Comparison of ENCODE assay signal across 12 cellular contexts in genomic region chr5:88878976-88879375, GRCh38. TPM values are rescaled to one million over a fixed set of nuclear protein-coding genes. Genes with fewer than 3 reads are reported as not detected.
DNase-seq lines count a peak whose midpoint lies in the region; ATAC-seq, FAIRE-seq and TF ChIP-seq lines count a peak whose summit lies in the region.
"Had no signal": no experiment of that assay in that cellular context is flagged by ENCODE, and none has a peak within 500 bp of the region (broad histone marks: within the 10 kb centered on the region; RNA-seq: fewer than 3 reads in every experiment).

No MANE protein-coding gene starts in this region.

- H3K79me2 ChIP-seq in K562 (ENCODE audit: control insufficient read depth, insufficient read depth, low read length), result peaks cover 95% of the 10 kb centered on the region

- H3K4me3 ChIP-seq in K562, result no peak overlapping the region
- H3K4me3 ChIP-seq: neural progenitor cell had no signal

- H3K27ac ChIP-seq in K562 (ENCODE audit: extremely low read depth, low read depth, low read length), result no peak overlapping the region
- H3K27ac ChIP-seq: neural progenitor cell had no signal

- no peaks in the 10 kb centered on the region for H3K36me3 Mint-ChIP-seq in neural crest cell (ENCODE audit: low read depth)
- H3K36me3 Mint-ChIP-seq: neural progenitor cell had no signal

- CTCF ChIA-PET in K562 (lab: Yijun Ruan, JAX; ENCODE audit: low intra/inter-chr PET ratio), result no interaction called here

- no peak for TF ChIP-seq EP300 in K562 (IDR thresholded peaks at IDR 0.05; ENCODE audit: low read length)

- in situ Hi-C loops in K562 (cut with MboI), result no loop called here

- WGBS in K562 (ENCODE audit: insufficient coverage, low coverage, missing lambda C conversion rate), result 73% methylated on average over 1 of the region's 1 CpG

- BruUV-seq in K562 (replicated peaks; lab: Mats Ljungman, UMichigan), result no TSS peak

- DNase-seq in DMS53 treated with DMSO at 0.1 percent for 48 hours (lab: John Stamatoyannopoulos, UW; ENCODE audit: unreplicated experiment) (peak; percentile 45), Kasumi-1 (lab: John Stamatoyannopoulos, UW) (peak; percentile 25 to 47), K562 (ENCODE audit: extremely low read depth in 1 of 4, low spot score in 3 of 4) (no peak), neural crest cell (ENCODE audit: low read depth, low spot score) (no peak), cerebellar nuclear complex (lab: John Stamatoyannopoulos, UW) (no peak)
- DNase-seq: NCI-H1436 treated with DMSO at 0.1 percent for 48 hours; Peyer's patch; stimulated activated CD4-positive, alpha-beta T cell treated with anti-CD3 and anti-CD28 coated beads, Interleukin-1b, Interleukin-23, amount 100 ng/mL, for 48 hours had no signal

- H3K27ac Mint-ChIP-seq in neural crest cell (ENCODE audit: unreplicated experiment), result no peak overlapping the region
- H3K27ac Mint-ChIP-seq: neural progenitor cell had no signal

- TF ChIP-seq RAD21 in K562 (CRISPR knock-in tag; conservative IDR thresholded peaks at IDR 0.05 in 1 of 2, IDR thresholded peaks at IDR 0.05 in 1 of 2), result peak in 1 of 2 experiments; percentile 40; a peak in 2 of 4 replicates

- POLR2A ChIA-PET in K562 (lab: Yijun Ruan, JAX), result no interaction called here

- TF ChIP-seq CTCF in K562 (IDR thresholded peaks at IDR 0.05 in 2 of 3, conservative IDR thresholded peaks at IDR 0.05 in 1 of 3; ENCODE audit: insufficient read depth in 2 of 3, low read depth in 1 of 3, low read length in 3 of 3), result peak in 1 of 3 experiments; percentile 36; a peak in 3 of 6 replicates
- no peak for TF ChIP-seq CTCF in neural crest cell (conservative IDR thresholded peaks at IDR 0.05)

- H3K4me3 Mint-ChIP-seq in neural crest cell, result peak overlapping the region; percentile 47
- H3K4me3 Mint-ChIP-seq: neural progenitor cell had no signal

- intact Hi-C loops in K562 (cut with micrococcal nuclease), result no loop called here

- H4K20me1 ChIP-seq in K562 (replicated peaks; ENCODE audit: control insufficient read depth, insufficient read depth, low read length), result no peaks in the 10 kb centered on the region

- H2AFZ ChIP-seq in K562 (ENCODE audit: low read depth, low read length), result no peak overlapping the region
- H2AFZ ChIP-seq: neural progenitor cell had no signal

- H3K4me1 ChIP-seq in K562 (replicated peaks in 1 of 2; ENCODE audit: control insufficient read depth in 2 of 2, insufficient read depth in 2 of 2, low read length in 2 of 2), result peaks cover 2% of the 10 kb centered on the region in 2 experiments; a peak in 2 of 5 replicates
- H3K4me1 ChIP-seq: Peyer's patch had no signal

- no peaks in the 10 kb centered on the region for H3K9me1 ChIP-seq in K562 (ENCODE audit: control insufficient read depth, insufficient read depth, low read length)

- no peaks in the 10 kb centered on the region for H3K9me3 ChIP-seq in K562 (replicated peaks; ENCODE audit: control insufficient read depth, insufficient read depth, low read depth, low read length)
- H3K9me3 ChIP-seq: Peyer's patch had no signal

- no peak for FAIRE-seq in K562 (lab: Jason Lieb, UNC)

- no peak overlapping the region for H3K4me2 ChIP-seq in K562 (ENCODE audit: insufficient read depth, low read length)
- H3K4me2 ChIP-seq: neural progenitor cell had no signal

- ATAC-seq in K562 (no peak), HG02678 (IDR thresholded peaks at IDR 0.05; ENCODE audit: unreplicated experiment) (no peak), GM19452 (IDR thresholded peaks at IDR 0.05; ENCODE audit: unreplicated experiment) (no peak), GM18511 (IDR thresholded peaks at IDR 0.05; ENCODE audit: unreplicated experiment) (no peak)

- H3K36me3 ChIP-seq in K562 (ENCODE audit: control insufficient read depth, insufficient read depth, low read length), result 0 out of 3 replicates have a peak, but pooled peaks cover 6% of the 10 kb centered on the region
- H3K36me3 ChIP-seq: neural progenitor cell, Peyer's patch had no signal

- peaks cover 20% of the 10 kb centered on the region for H3K27me3 Mint-ChIP-seq in neural crest cell (ENCODE audit: low read depth)

- H3K9me3 Mint-ChIP-seq in neural crest cell, result no peaks in the 10 kb centered on the region
- H3K9me3 Mint-ChIP-seq: neural progenitor cell had no signal

- H3K9ac ChIP-seq in K562 (ENCODE audit: insufficient read depth in 1 of 2, low read depth in 2 of 2, low read length in 2 of 2), result no peak overlapping the region
- H3K9ac ChIP-seq: neural progenitor cell had no signal

- TF ChIP-seq POLR2A in K562 (conservative IDR thresholded peaks at IDR 0.05), result no peak

- H3K27me3 ChIP-seq in K562 (ENCODE audit: control insufficient read depth in 2 of 2, insufficient read depth in 2 of 2, low read length in 2 of 2), result no peaks in the 10 kb centered on the region
- H3K27me3 ChIP-seq: Peyer's patch had no signal

- peaks cover 39% of the 10 kb centered on the region for H3K4me1 Mint-ChIP-seq in neural crest cell

TF ChIP-seq in K562, 482 proteins besides CTCF, POLR2A, EP300 and RAD21 (continues in another document):
- TF ChIP-seq PURB (CRISPR knock-in tag; IDR thresholded peaks at IDR 0.05; ENCODE audit: low read depth) (no peak), POLR2AphosphoS2 (IDR thresholded peaks at IDR 0.05; ENCODE audit: low read length) (no peak), ATF3 (IDR thresholded peaks at IDR 0.05) (peak; percentile 79), ATF3 (CRISPR knock-in tag; conservative IDR thresholded peaks at IDR 0.05) (no peak), FOSL1 (tag; conservative IDR thresholded peaks at IDR 0.05) (peak; percentile 72), E2F4 (CRISPR knock-in tag; IDR thresholded peaks at IDR 0.05; ENCODE audit: low read depth) (no peak), ZNF79 (CRISPR knock-in tag; IDR thresholded peaks at IDR 0.05; ENCODE audit: low read depth) (no peak), KLF13 (tag; IDR thresholded peaks at IDR 0.05; ENCODE audit: borderline replicate concordance, low read depth) (no peak), HOXB6 (CRISPR knock-in tag; IDR thresholded peaks at IDR 0.05; ENCODE audit: borderline replicate concordance) (no peak), POLR2G (IDR thresholded peaks at IDR 0.05; ENCODE audit: low read depth, low read length) (no peak), GMEB1 (CRISPR knock-in tag; IDR thresholded peaks at IDR 0.05) (no peak), FOXK2 (conservative IDR thresholded peaks at IDR 0.05 in 1 of 2, IDR thresholded peaks at IDR 0.05 in 1 of 2; ENCODE audit: low read depth in 2 of 2) (0 out of 4 replicates have a peak, but pooled peaks of 1 of the 2 experiments have one; percentile 42), L3MBTL2 (IDR thresholded peaks at IDR 0.05) (no peak), ZNF76 (CRISPR knock-in tag; IDR thresholded peaks at IDR 0.05; ENCODE audit: borderline replicate concordance) (no peak), JUND (IDR thresholded peaks at IDR 0.05; ENCODE audit: borderline replicate concordance, low read depth, low read length) (peak; percentile 84), JUND (tag; IDR thresholded peaks at IDR 0.05; ENCODE audit: borderline replicate concordance, low read depth, low read length) (peak; percentile 60; the same call in 1 of the 3 replicates)

RNA-seq across cellular contexts. Expression of gene MEF2C, which starts 4.0 kb away (rescaled TPM):
- total RNA-seq in K562 (2011; cell fraction: chromatin; rRNA removed; ENCODE audit: low replicate concordance), result 52.4 and 139 TPM in 2 replicates
- total RNA-seq in K562 (2011; cell fraction: nucleolus; rRNA removed), result 18.3 and 23.4 TPM in 2 replicates
- total RNA-seq in K562 (2011; cell fraction: nucleoplasm; rRNA removed), result 41.7 and 68.3 TPM in 2 replicates
- total RNA-seq in K562 (2014; rRNA removed) (47.6 and 50.1 TPM in 2 replicates), K562 (2014; rRNA removed; fragmentation: Illumina TruSeq; extraction: Trizol) (62.4 and 74.7 TPM in 2 replicates), K562 (2015; rRNA removed; fragmentation: Illumina TruSeq; extraction: Trizol) (52.6 and 58.3 TPM in 2 replicates), K562 (2021) (56.5 and 64.5 TPM in 2 replicates), neural crest cell (46.0 and 56.2 TPM in 2 replicates)
- polyA plus RNA-seq in K562 (2011; rRNA removed) (35.4 and 37.6 TPM in 2 replicates), K562 (2014; fragmentation: Illumina TruSeq; extraction: Trizol) (62.3 and 67.8 TPM in 2 replicates), K562 (2014; fragmentation: Nextera tagmentation; extraction: Ambion mirVana) (10 to 100 TPM; 48.2 to 66.3 TPM), K562 (2014; rRNA removed) (25.1 and 28.8 TPM in 2 replicates)
- polyA plus RNA-seq in K562 (2011; cell fraction: cytosol; rRNA removed), result 57.3 and 69.3 TPM in 2 replicates
- 45.1 and 48.9 TPM in 2 replicates for polyA plus RNA-seq in K562 (2011; cell fraction: nucleus; rRNA removed)
- polyA plus RNA-seq in K562 (2012), result 25.7 and 46.6 TPM in 2 replicates
- 181 and 196 TPM in 2 replicates for polyA minus RNA-seq in K562 (2011; rRNA and poly(A)+ RNA removed)
- 45.1 and 47.7 TPM in 2 replicates for polyA minus RNA-seq in K562 (2011; cell fraction: cytosol; rRNA and poly(A)+ RNA removed)
- 97.3 and 153 TPM in 2 replicates for polyA minus RNA-seq in K562 (2011; cell fraction: nucleus; rRNA and poly(A)+ RNA removed)

Comparison
In these comparisons a context has a peak if more than half of its experiments do, and no peak if none do; other contexts are left out.
1. DNase-seq: peak in DMS53 treated with DMSO at 0.1 percent for 48 hours (single experiment) and Kasumi-1 (2 of 2); none in K562 (0 of 4), neural crest cell (single experiment) and cerebellar nuclear complex (0 of 2).